ENCODE assay signal across 22 cellular contexts in genomic region chr22:24390156-24390555, GRCh38. TPM values are rescaled to one million over a fixed set of nuclear protein-coding genes. Genes with fewer than 3 reads are reported as not detected.
DNase-seq lines count a peak whose midpoint lies in the region; ATAC-seq and TF ChIP-seq lines count a peak whose summit lies in the region.
"Had no signal": no experiment of that assay in that cellular context is flagged by ENCODE, and none has a peak within 500 bp of the region (broad histone marks: within the 10 kb centered on the region; RNA-seq: fewer than 3 reads in every experiment).

No MANE protein-coding gene starts in this region.

- no peaks in the 10 kb centered on the region for H3K27me3 Mint-ChIP-seq in brain
- H3K27me3 Mint-ChIP-seq: activated CD4-positive, alpha-beta T cell treated with anti-CD3 and anti-CD28 coated beads, Interleukin-2, amount 10 ng/mL, durations not matched to agents 7 days and 5 days; stimulated activated naive B cell treated with anti-CD40 and anti-IgM and Interleukin-4, amounts not matched to agents 10 μg/mL and 1 μg/mL and 100 μg/mL, for 72 hours had no signal

- peaks cover 13% of the 10 kb centered on the region for H3K79me2 ChIP-seq in osteoblast (ENCODE audit: insufficient read depth, low read length)

- H3K27ac Mint-ChIP-seq in brain: peak overlapping the region in 3 of 5 experiments; percentile 9 to 73 (median 20)
- no peak overlapping the region for H3K27ac Mint-ChIP-seq in activated naive CD4-positive, alpha-beta T cell treated with anti-CD3 and anti-CD28 coated beads, Interleukin-2, amount 50 U/mL, for 72 hours
- H3K27ac Mint-ChIP-seq: activated CD4-positive, alpha-beta T cell treated with anti-CD3 and anti-CD28 coated beads, Interleukin-2, amount 10 ng/mL, durations not matched to agents 7 days and 5 days; stimulated activated naive B cell treated with anti-CD40 and anti-IgM and Interleukin-4, amounts not matched to agents 10 μg/mL and 1 μg/mL and 100 μg/mL, for 72 hours had no signal

- intact Hi-C loops in left ventricle myocardium superior (cut with micrococcal nuclease): no loop called here

- no peak for TF ChIP-seq POLR2A in upper lobe of left lung (IDR thresholded peaks at IDR 0.05)

- H3K36me3 Mint-ChIP-seq in brain: peaks cover 62% of the 10 kb centered on the region
- H3K36me3 Mint-ChIP-seq in activated naive CD4-positive, alpha-beta T cell treated with anti-CD3 and anti-CD28 coated beads, Interleukin-2, amount 50 U/mL, for 72 hours: peaks cover 0 to 4% of the 10 kb centered on the region in 2 donors

- H3K27ac ChIP-seq in osteoblast (ENCODE audit: low read depth, low read length) (peak overlapping the region; percentile 9), upper lobe of left lung (peak overlapping the region; percentile 48 to 84 (median 76))
- H3K27ac ChIP-seq: colonic mucosa, prostate gland had no signal

- ATAC-seq in left ventricle myocardium superior (peak; percentile 32), upper lobe of left lung (ENCODE audit: low FRiP score in 2 of 2) (no peak)
- ATAC-seq in activated naive CD4-positive, alpha-beta T cell treated with anti-CD3 and anti-CD28 coated beads, Interleukin-2, amount 50 U/mL, for 72 hours: no peak
- ATAC-seq: left colon; stimulated activated naive B cell treated with anti-CD40 and anti-IgM and Interleukin-4, amounts not matched to agents 10 μg/mL and 1 μg/mL and 100 μg/mL, for 72 hours had no signal

- no peak overlapping the region for H3K4me3 ChIP-seq in osteoblast (ENCODE audit: insufficient read depth, low read length)
- H3K4me3 ChIP-seq in upper lobe of left lung: no peak overlapping the region
- H3K4me3 ChIP-seq: colonic mucosa, prostate gland had no signal

- no peak for DNase-seq in left ventricle myocardium superior
- DNase-seq in osteoblast (ENCODE audit: insufficient read length, low spot score, missing footprints): no peak
- DNase-seq in upper lobe of left lung: no peak
- no peak for DNase-seq in HK-2 (ENCODE audit: unreplicated experiment)
- DNase-seq in activated naive CD4-positive, alpha-beta T cell treated with anti-CD3 and anti-CD28 coated beads, Interleukin-2, amount 50 U/mL, for 72 hours (ENCODE audit: low spot score in 2 of 2): no peak
- DNase-seq in NCI-H2107 treated with DMSO at 0.1 percent for 48 hours (lab: John Stamatoyannopoulos, UW; ENCODE audit: unreplicated experiment): no peak
- DNase-seq: activated CD4-positive, alpha-beta T cell treated with anti-CD3 and anti-CD28 coated beads, Interleukin-2, amount 10 ng/mL, durations not matched to agents 7 days and 5 days; activated CD8-positive, alpha-beta memory T cell treated with anti-CD3 and anti-CD28 coated beads, Interleukin-2, amount 50 U/mL, for 48 hours; activated naive CD4-positive, alpha-beta T cell; AML-193; Caco-2; colonic mucosa; EL; foreskin melanocyte; IMR-90; left colon; MM.1S; NCI-H1694 treated with DMSO at 0.1 percent for 48 hours; NCI-H345; stimulated activated naive B cell treated with anti-CD40 and anti-IgM and Interleukin-4, amounts not matched to agents 10 μg/mL and 1 μg/mL and 100 μg/mL, for 72 hours had no signal

- no peak overlapping the region for H2AFZ ChIP-seq in osteoblast (ENCODE audit: low read length)

- TF ChIP-seq CTCF in brain (conservative IDR thresholded peaks at IDR 0.05) (no peak), osteoblast (IDR thresholded peaks at IDR 0.05; ENCODE audit: extremely low read depth, low read depth, low read length) (no peak), upper lobe of left lung (IDR thresholded peaks at IDR 0.05) (no peak)

- peaks cover 17% of the 10 kb centered on the region for H3K4me1 Mint-ChIP-seq in brain

- H3K9me3 ChIP-seq in osteoblast (ENCODE audit: low read depth, low read length) (no peaks in the 10 kb centered on the region), upper lobe of left lung (no peaks in the 10 kb centered on the region)
- H3K9me3 ChIP-seq: Caco-2, colonic mucosa, prostate gland had no signal

- H3K4me2 ChIP-seq in osteoblast (ENCODE audit: insufficient read depth, low read length): no peak overlapping the region

- 68 to 72% methylated on average over 2 of the region's 2 CpGs for WGBS in upper lobe of left lung, 2 donors

- H3K36me3 ChIP-seq in osteoblast (ENCODE audit: insufficient read depth, low read length) (no peaks in the 10 kb centered on the region), upper lobe of left lung (peaks cover 0 to under 1% (median 0%) of the 10 kb centered on the region in 4 donors)
- H3K36me3 ChIP-seq: colonic mucosa, prostate gland had no signal

- H3K27me3 ChIP-seq in osteoblast (ENCODE audit: insufficient read depth, low read length) (no peaks in the 10 kb centered on the region), upper lobe of left lung (no peaks in the 10 kb centered on the region)
- H3K27me3 ChIP-seq: colonic mucosa had no signal

- H3K4me1 ChIP-seq in osteoblast (ENCODE audit: insufficient read depth, low read length) (peaks cover 24% of the 10 kb centered on the region), upper lobe of left lung (peaks cover 27 to 53% (median 40%) of the 10 kb centered on the region in 4 donors)
- H3K4me1 ChIP-seq: Caco-2, colonic mucosa had no signal

- TF ChIP-seq EP300 in upper lobe of left lung (IDR thresholded peaks at IDR 0.05): no peak

- H4K20me1 ChIP-seq in osteoblast (ENCODE audit: insufficient read depth, low read length): no peaks in the 10 kb centered on the region

- no peak overlapping the region for H3K4me3 Mint-ChIP-seq in brain
- H3K4me3 Mint-ChIP-seq: activated CD4-positive, alpha-beta T cell treated with anti-CD3 and anti-CD28 coated beads, Interleukin-2, amount 10 ng/mL, durations not matched to agents 7 days and 5 days; stimulated activated naive B cell treated with anti-CD40 and anti-IgM and Interleukin-4, amounts not matched to agents 10 μg/mL and 1 μg/mL and 100 μg/mL, for 72 hours had no signal

- H3K9me3 Mint-ChIP-seq in brain: peaks cover 0 to 6% (median 3%) of the 10 kb centered on the region in 5 experiments
- H3K9me3 Mint-ChIP-seq in activated naive CD4-positive, alpha-beta T cell treated with anti-CD3 and anti-CD28 coated beads, Interleukin-2, amount 50 U/mL, for 72 hours: no peaks in the 10 kb centered on the region
- H3K9me3 Mint-ChIP-seq: activated CD4-positive, alpha-beta T cell treated with anti-CD3 and anti-CD28 coated beads, Interleukin-2, amount 10 ng/mL, durations not matched to agents 7 days and 5 days; stimulated activated naive B cell treated with anti-CD40 and anti-IgM and Interleukin-4, amounts not matched to agents 10 μg/mL and 1 μg/mL and 100 μg/mL, for 72 hours had no signal

RNA-seq across cellular contexts. Expression of gene ADORA2A, which starts 37.2 kb away (rescaled TPM):
- 8.0 TPM for polyA plus RNA-seq in brain (ENCODE audit: insufficient read depth, low read depth, low replicate concordance)
- 4.1 TPM for total RNA-seq in left ventricle myocardium superior
- 0.72 and 1.2 TPM in 2 replicates for total RNA-seq in osteoblast
- total RNA-seq in upper lobe of left lung: 10 to 100 TPM in 2 of 6 donors, 1 to 10 TPM in 4; 7.3 to 20.9 (median 8.8) TPM
- 10 to 100 TPM; 33.8 to 34.4 TPM for total RNA-seq in activated naive CD4-positive, alpha-beta T cell treated with anti-CD3 and anti-CD28 coated beads, Interleukin-2, amount 50 U/mL, for 72 hours

Comparison
In these comparisons a context has a peak if more than half of its experiments do, and no peak if none do; other contexts are left out.
1. H3K27ac Mint-ChIP-seq: peak in brain (3 of 5); none in activated naive CD4-positive, alpha-beta T cell treated with anti-CD3 and anti-CD28 coated beads, Interleukin-2, amount 50 U/mL, for 72 hours (0 of 2).